28 cellular contexts compared by ENCODE assay signal in the genomic region with DNA sequence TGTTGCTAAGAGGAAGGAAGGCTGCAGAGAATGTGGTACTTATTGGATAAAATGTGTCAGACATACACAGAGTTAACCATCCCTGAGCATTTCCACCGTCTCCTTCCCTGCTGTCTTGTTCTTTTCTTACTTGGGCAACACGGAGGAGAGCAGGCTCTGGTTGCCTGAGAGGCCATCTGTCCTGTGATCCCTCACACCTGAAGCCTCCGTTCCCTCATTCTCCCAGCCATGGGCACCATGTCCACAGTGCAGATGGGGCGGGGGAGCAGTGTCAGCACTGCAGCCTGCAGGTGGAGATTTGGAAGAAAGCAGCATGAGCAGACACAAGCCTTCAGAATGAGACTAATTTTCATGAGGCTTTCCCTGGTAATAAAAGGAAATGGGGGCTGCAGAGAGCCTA.
"Had no signal": no experiment of that assay in that cellular context is flagged by ENCODE, and none has a peak within 500 bp of the region (broad histone marks: within the 10 kb centered on the region; RNA-seq: fewer than 3 reads in every experiment).

No MANE protein-coding gene starts in this region.

- H3K9me3 ChIP-seq: adrenal gland, ascending aorta, psoas muscle, right atrium auricular region, stomach, suprapubic skin, tibial nerve had no signal

- DNase-seq: activated CD4-positive, alpha-beta memory T cell treated with anti-CD3 and anti-CD28 coated beads, Interleukin-2, amount 10 ng/mL, durations not matched to agents 7 days and 5 days; activated CD4-positive, alpha-beta T cell treated with anti-CD3 and anti-CD28 coated beads for 48 hours; activated effector memory CD4-positive, alpha-beta T cell treated with anti-CD3 and anti-CD28 coated beads, Interleukin-2, amount 50 U/mL, for 16 hours; activated naive CD4-positive, alpha-beta T cell treated with anti-CD3 and anti-CD28 coated beads for 36 hours; activated naive CD8-positive, alpha-beta T cell treated with anti-CD3 and anti-CD28 coated beads for 36 hours; adrenal gland; brain microvascular endothelial cell; effector memory CD8-positive, alpha-beta T cell; erythroblast; foreskin fibroblast; head of caudate nucleus; left cardiac atrium; left ventricle myocardium superior; naive B cell; nephron progenitor cell; psoas muscle; stimulated activated CD4-positive, alpha-beta T cell treated with anti-CD3 and anti-CD28 coated beads, Interleukin-15, amount 100 ng/mL, for 24 hours; stimulated activated CD4-positive, alpha-beta T cell treated with anti-CD3 and anti-CD28 coated beads, Interleukin-2, amount 100 ng/mL, for 24 hours; stimulated activated naive B cell treated with anti-CD40 and anti-IgM and Interleukin-4, amounts not matched to agents 10 μg/mL and 1 μg/mL and 100 μg/mL, for 72 hours; stomach; T-helper 9 cell; WERI-Rb-1 had no signal

- H3K27me3 ChIP-seq: adrenal gland, ascending aorta, brain microvascular endothelial cell, right atrium auricular region, stomach, suprapubic skin, tibial nerve had no signal

- H3K4me1 ChIP-seq: adrenal gland, ascending aorta, psoas muscle, right atrium auricular region, stomach, suprapubic skin, tibial nerve had no signal

- H3K27ac ChIP-seq: adrenal gland, ascending aorta, brain microvascular endothelial cell, parathyroid adenoma, psoas muscle, right atrium auricular region, stomach, suprapubic skin, tibial nerve, WERI-Rb-1 had no signal

- ATAC-seq: activated CD4-positive, CD25-positive, alpha-beta regulatory T cell treated with anti-CD3 and anti-CD28 coated beads, Interleukin-2, amount 50 U/mL, for 24 hours; effector memory CD8-positive, alpha-beta T cell; left cardiac atrium; left ventricle myocardium superior; psoas muscle; stimulated activated naive B cell treated with anti-CD40 and anti-IgM and Interleukin-4, amounts not matched to agents 10 μg/mL and 1 μg/mL and 100 μg/mL, for 72 hours had no signal

- H3K4me3 ChIP-seq: adrenal gland, ascending aorta, psoas muscle, right atrium auricular region, stomach, suprapubic skin, tibial nerve had no signal

- H3K36me3 ChIP-seq: adrenal gland, brain microvascular endothelial cell, right atrium auricular region, stomach, suprapubic skin, WERI-Rb-1 had no signal
